1 cellular context compared by ENCODE assay signal in genomic region chr12:71754461-71755145, GRCh38.
TF ChIP-seq lines count a peak whose summit lies in the region.

TSS of gene RAB21 (plus strand) at chr12:71754863. CDS start at chr12:71755130, 267 bp downstream.

TF ChIP-seq in K562, 482 proteins besides CTCF, POLR2A, EP300 and RAD21 (continued from another document and continues in another):
- TF ChIP-seq RERE (CRISPR knock-in tag; IDR thresholded peaks at IDR 0.05; ENCODE audit: borderline replicate concordance) (peak; percentile 91; the same call in 1 of the 2 replicates), PHF20 (IDR thresholded peaks at IDR 0.05; ENCODE audit: partially characterized antibody) (peak; percentile 77), NR2F6 (CRISPR knock-in tag; IDR thresholded peaks at IDR 0.05) (no peak), ZBTB33 (CRISPR knock-in tag; IDR thresholded peaks at IDR 0.05) (0 out of 2 replicates have a peak, but pooled peaks have one; percentile 15), IRF9 (tag; IDR thresholded peaks at IDR 0.05) (no peak), CBX2 (IDR thresholded peaks at IDR 0.05; ENCODE audit: insufficient read depth, low read length, poor library complexity, severe bottlenecking) (no peak), NRF1 (conservative IDR thresholded peaks at IDR 0.05 in 1 of 2, IDR thresholded peaks at IDR 0.05 in 1 of 2) (peak; percentile 51 to 55; a peak in 3 of 4 replicates), ETV6 (IDR thresholded peaks at IDR 0.05; ENCODE audit: borderline replicate concordance in 1 of 2, low read depth in 2 of 2, low read length in 1 of 2) (no peak), ETV6 (CRISPR knock-in tag; IDR thresholded peaks at IDR 0.05; ENCODE audit: borderline replicate concordance) (no peak), ZNF347 (CRISPR knock-in tag; IDR thresholded peaks at IDR 0.05; ENCODE audit: low read depth) (no peak), KLF10 (CRISPR knock-in tag; IDR thresholded peaks at IDR 0.05) (no peak), ZNF76 (CRISPR knock-in tag; IDR thresholded peaks at IDR 0.05; ENCODE audit: borderline replicate concordance) (no peak), NR2C2 (CRISPR knock-in tag; IDR thresholded peaks at IDR 0.05) (peak; percentile 22; the same call in 1 of the 2 replicates), NR2C2 (tag; IDR thresholded peaks at IDR 0.05) (peak; percentile 64), HES1 (IDR thresholded peaks at IDR 0.05; ENCODE audit: low read depth) (no peak), ZNF551 (CRISPR knock-in tag; IDR thresholded peaks at IDR 0.05) (no peak), PPARD (CRISPR knock-in tag; IDR thresholded peaks at IDR 0.05) (no peak), ZBED1 (IDR thresholded peaks at IDR 0.05) (no peak), TAF9B (IDR thresholded peaks at IDR 0.05; ENCODE audit: partially characterized antibody) (peak; percentile 41), GATAD2B (IDR thresholded peaks at IDR 0.05; ENCODE audit: borderline replicate concordance) (0 out of 2 replicates have a peak, but pooled peaks have one; percentile 35), KDM5B (IDR thresholded peaks at IDR 0.05; ENCODE audit: insufficient replicate concordance, low read depth, low read length) (peak; percentile 80), CCAR2 (IDR thresholded peaks at IDR 0.05; ENCODE audit: low read depth, low read length) (no peak), MCM7 (IDR thresholded peaks at IDR 0.05) (no peak), C11orf30 (IDR thresholded peaks at IDR 0.05; ENCODE audit: low read depth) (peak; percentile 84), NR0B1 (IDR thresholded peaks at IDR 0.05; ENCODE audit: partially characterized antibody) (no peak), MIER1 (IDR thresholded peaks at IDR 0.05; ENCODE audit: low read depth) (no peak), PHB (CRISPR knock-in tag; IDR thresholded peaks at IDR 0.05) (no peak), ZFX (CRISPR knock-in tag; IDR thresholded peaks at IDR 0.05) (peak; percentile 56; the same call in 1 of the 2 replicates), PTBP1 (IDR thresholded peaks at IDR 0.05; ENCODE audit: low read depth, low read length) (no peak), MNT (conservative IDR thresholded peaks at IDR 0.05) (peak; percentile 76 to 82), ZBTB5 (IDR thresholded peaks at IDR 0.05) (no peak), NCOR1 (IDR thresholded peaks at IDR 0.05) (no peak; the same call in 1 of the 2 replicates), IRF2 (CRISPR knock-in tag; IDR thresholded peaks at IDR 0.05) (no peak), SIN3A (IDR thresholded peaks at IDR 0.05; ENCODE audit: borderline replicate concordance in 2 of 2, control insufficient read depth in 1 of 2, low read depth in 2 of 2, low read length in 2 of 2) (0 out of 4 replicates have a peak, but pooled peaks of 1 of the 2 experiments have one; percentile 1), USF2 (CRISPR knock-in tag; IDR thresholded peaks at IDR 0.05) (peak; percentile 99), ARID3B (CRISPR knock-in tag; IDR thresholded peaks at IDR 0.05; ENCODE audit: borderline replicate concordance) (no peak), ZNF639 (CRISPR knock-in tag; conservative IDR thresholded peaks at IDR 0.05 in 1 of 2, IDR thresholded peaks at IDR 0.05 in 1 of 2) (peak in 1 of 2 experiments; percentile 62; a peak in 2 of 4 replicates), ZBTB9 (CRISPR knock-in tag; IDR thresholded peaks at IDR 0.05) (0 out of 2 replicates have a peak, but pooled peaks have one; percentile 50), KAT7 (CRISPR knock-in tag; IDR thresholded peaks at IDR 0.05; ENCODE audit: borderline replicate concordance) (0 out of 2 replicates have a peak, but pooled peaks have one; percentile 84), ETV1 (tag; conservative IDR thresholded peaks at IDR 0.05; ENCODE audit: low read depth) (peak; percentile 46), NR4A1 (CRISPR knock-in tag; IDR thresholded peaks at IDR 0.05) (no peak), NR4A1 (tag; IDR thresholded peaks at IDR 0.05) (no peak), NFRKB (IDR thresholded peaks at IDR 0.05; ENCODE audit: low read depth) (peak; percentile 94; the same call in 1 of the 2 replicates)
